ENCODE assay signal across 14 cellular contexts in genomic region chr13:70668293-70668692, GRCh38.
A peak's percentile ranks its signal among the peaks of the same experiment; 100 is the strongest.
DNase-seq lines count a peak whose midpoint lies in the region; ATAC-seq and TF ChIP-seq lines count a peak whose summit lies in the region.
"Had no signal": no experiment of that assay in that cellular context is flagged by ENCODE, and none has a peak within 500 bp of the region (broad histone marks: within the 10 kb centered on the region; RNA-seq: fewer than 3 reads in every experiment).

No MANE protein-coding gene starts in this region.

- peaks cover 1% of the 10 kb centered on the region for H3K4me1 Mint-ChIP-seq in endodermal cell
- no peaks in the 10 kb centered on the region for H3K4me1 Mint-ChIP-seq in activated CD4-positive, alpha-beta memory T cell treated with anti-CD3 and anti-CD28 coated beads for 36 hours (ENCODE audit: low read depth)
- H3K4me1 Mint-ChIP-seq: memory B cell had no signal

- TF ChIP-seq CTCF in endodermal cell (conservative IDR thresholded peaks at IDR 0.05): no peak
- TF ChIP-seq CTCF in lower lobe of right lung (IDR thresholded peaks at IDR 0.05): no peak

- 41% methylated on average over 1 of the region's 1 CpG; no CpG with 5 or more reads in 1 of the 2 experiments for WGBS in endodermal cell (ENCODE audit: insufficient coverage in 1 of 2, insufficient read length in 1 of 2), 2 experiments

- no peaks in the 10 kb centered on the region for H3K9me3 ChIP-seq in endodermal cell (ENCODE audit: control insufficient read depth, low read length)
- no peaks in the 10 kb centered on the region for H3K9me3 ChIP-seq in lower lobe of right lung
- H3K9me3 ChIP-seq: BLaER1 treated with 17β-estradiol and CSF1 and Interleukin-3, amounts not matched to agents 10 nM and 100 nM had no signal

- peak; percentile 55 for ATAC-seq in GM21786 (IDR thresholded peaks at IDR 0.05; ENCODE audit: unreplicated experiment)
- ATAC-seq in lower lobe of right lung: peak; percentile 64 to 84
- no peak for ATAC-seq in GM21825 (IDR thresholded peaks at IDR 0.05; ENCODE audit: unreplicated experiment)
- ATAC-seq: SK-N-SH treated with all-trans-retinoic acid at 6 μM for 48 hours had no signal

- no peak overlapping the region for H3K27ac ChIP-seq in endodermal cell (ENCODE audit: low read depth, low read length)
- H3K27ac ChIP-seq in lower lobe of right lung: no peak overlapping the region
- H3K27ac ChIP-seq: BLaER1 treated with 17β-estradiol and CSF1 and Interleukin-3, amounts not matched to agents 10 nM and 100 nM had no signal

- no peak overlapping the region for H3K9ac ChIP-seq in endodermal cell (ENCODE audit: extremely low read depth, low read length, poor library complexity, severe bottlenecking)
- H3K9ac ChIP-seq: BLaER1 treated with 17β-estradiol and CSF1 and Interleukin-3, amounts not matched to agents 10 nM and 100 nM had no signal

- H3K4me3 ChIP-seq in endodermal cell (ENCODE audit: low read length): no peak overlapping the region
- no peak overlapping the region for H3K4me3 ChIP-seq in lower lobe of right lung
- H3K4me3 ChIP-seq: BLaER1 treated with 17β-estradiol and CSF1 and Interleukin-3, amounts not matched to agents 10 nM and 100 nM had no signal

- CTCF ChIA-PET in activated CD4-positive, alpha-beta memory T cell treated with anti-CD3 and anti-CD28 coated beads for 36 hours (lab: Charles Lee): no interaction called here

- H3K4me1 ChIP-seq in endodermal cell (ENCODE audit: control insufficient read depth, insufficient read depth, low read length) (no peaks in the 10 kb centered on the region), lower lobe of right lung (no peaks in the 10 kb centered on the region)
- H3K4me1 ChIP-seq: BLaER1 treated with 17β-estradiol and CSF1 and Interleukin-3, amounts not matched to agents 10 nM and 100 nM had no signal

- no peaks in the 10 kb centered on the region for H3K9me3 Mint-ChIP-seq in endodermal cell
- no peaks in the 10 kb centered on the region for H3K9me3 Mint-ChIP-seq in activated CD4-positive, alpha-beta memory T cell treated with anti-CD3 and anti-CD28 coated beads for 36 hours
- H3K9me3 Mint-ChIP-seq: dendritic cell treated with granulocyte-macrophage colony-stimulating factor and Interleukin-4, amounts not matched to agents 40 ng/mL and 50 ng/mL, for 4 days; nephron progenitor cell had no signal

- no peaks in the 10 kb centered on the region for H3K36me3 Mint-ChIP-seq in endodermal cell (ENCODE audit: low read depth)
- no peaks in the 10 kb centered on the region for H3K36me3 Mint-ChIP-seq in activated CD4-positive, alpha-beta memory T cell treated with anti-CD3 and anti-CD28 coated beads for 36 hours
- H3K36me3 Mint-ChIP-seq: memory B cell had no signal

- H3K36me3 ChIP-seq in endodermal cell (ENCODE audit: control insufficient read depth, insufficient read depth, low read length) (no peaks in the 10 kb centered on the region), lower lobe of right lung (no peaks in the 10 kb centered on the region)
- H3K36me3 ChIP-seq: BLaER1 treated with 17β-estradiol and CSF1 and Interleukin-3, amounts not matched to agents 10 nM and 100 nM had no signal

- H3K27ac Mint-ChIP-seq in endodermal cell: no peak overlapping the region
- H3K27ac Mint-ChIP-seq in activated CD4-positive, alpha-beta memory T cell treated with anti-CD3 and anti-CD28 coated beads for 36 hours: no peak overlapping the region
- H3K27ac Mint-ChIP-seq: dendritic cell treated with granulocyte-macrophage colony-stimulating factor and Interleukin-4, amounts not matched to agents 40 ng/mL and 50 ng/mL, for 4 days; memory B cell; nephron progenitor cell had no signal

- POLR2A ChIA-PET in activated CD4-positive, alpha-beta memory T cell treated with anti-CD3 and anti-CD28 coated beads for 36 hours (lab: Charles Lee): no interaction called here

- no peak overlapping the region for H3K4me3 Mint-ChIP-seq in endodermal cell
- H3K4me3 Mint-ChIP-seq in activated CD4-positive, alpha-beta memory T cell treated with anti-CD3 and anti-CD28 coated beads for 36 hours: no peak overlapping the region
- H3K4me3 Mint-ChIP-seq: dendritic cell treated with granulocyte-macrophage colony-stimulating factor and Interleukin-4, amounts not matched to agents 40 ng/mL and 50 ng/mL, for 4 days; memory B cell; nephron progenitor cell had no signal

- no peaks in the 10 kb centered on the region for H3K27me3 Mint-ChIP-seq in endodermal cell (ENCODE audit: insufficient read depth)
- H3K27me3 Mint-ChIP-seq in activated CD4-positive, alpha-beta memory T cell treated with anti-CD3 and anti-CD28 coated beads for 36 hours: no peaks in the 10 kb centered on the region
- H3K27me3 Mint-ChIP-seq: dendritic cell treated with granulocyte-macrophage colony-stimulating factor and Interleukin-4, amounts not matched to agents 40 ng/mL and 50 ng/mL, for 4 days; memory B cell had no signal

- H3K27me3 ChIP-seq in endodermal cell (ENCODE audit: control insufficient read depth, insufficient read depth, low read length, poor library complexity, severe bottlenecking) (no peaks in the 10 kb centered on the region), lower lobe of right lung (ENCODE audit: low read depth) (no peaks in the 10 kb centered on the region)
- H3K27me3 ChIP-seq: BLaER1 treated with 17β-estradiol and CSF1 and Interleukin-3, amounts not matched to agents 10 nM and 100 nM had no signal

- intact Hi-C loops in lower lobe of right lung (cut with DNase I): no loop called here
- intact Hi-C loops in activated CD4-positive, alpha-beta memory T cell treated with anti-CD3 and anti-CD28 coated beads for 36 hours (cut with micrococcal nuclease): no loop called here

- DNase-seq in NCI-H69 (lab: John Stamatoyannopoulos, UW) (peak; percentile 75), endodermal cell (peak; percentile 80), lower lobe of right lung (no peak), SK-N-DZ (ENCODE audit: low spot score) (no peak)
- DNase-seq in activated CD4-positive, alpha-beta memory T cell treated with anti-CD3 and anti-CD28 coated beads for 36 hours: no peak
- DNase-seq: nephron progenitor cell, retina, substantia nigra had no signal

Comparison
In these comparisons a context has a peak if more than half of its experiments do, and no peak if none do; other contexts are left out.
1. DNase-seq: peak in NCI-H69 (single experiment) and endodermal cell (single experiment); none in lower lobe of right lung (single experiment), activated CD4-positive, alpha-beta memory T cell treated with anti-CD3 and anti-CD28 coated beads for 36 hours (single experiment) and SK-N-DZ (single experiment).